Comparison of ENCODE assay signal across 1 cellular context in genomic region chr7:155354371-155355048, GRCh38.
TF ChIP-seq lines count a peak whose summit lies in the region.

No MANE protein-coding gene starts in this region.

TF ChIP-seq in H1, 55 proteins besides CTCF, POLR2A, EP300 and RAD21:
- no peak for TF ChIP-seq TAF7 (optimal IDR thresholded peaks at IDR 0.05; ENCODE audit: borderline replicate concordance, low read depth, low read length)
- no peak for TF ChIP-seq POLR2AphosphoS5 (IDR thresholded peaks at IDR 0.05; ENCODE audit: low read depth, low read length)
- TF ChIP-seq GTF2F1 (IDR thresholded peaks at IDR 0.05; ENCODE audit: borderline replicate concordance, low read depth, low read length), result no peak
- no peak for TF ChIP-seq POU5F1 (IDR thresholded peaks at IDR 0.05; ENCODE audit: low read depth, low read length)
- no peak for TF ChIP-seq KDM4A (IDR thresholded peaks at IDR 0.05; ENCODE audit: low read depth, low read length, severe bottlenecking)
- no peak for TF ChIP-seq CHD2 (IDR thresholded peaks at IDR 0.05; ENCODE audit: low read length)
- no peak for TF ChIP-seq MAX (IDR thresholded peaks at IDR 0.05)
- TF ChIP-seq GABPA (IDR thresholded peaks at IDR 0.05; ENCODE audit: borderline replicate concordance, insufficient read depth, low read length), result no peak
